8 cellular contexts compared by ENCODE assay signal in the genomic region with DNA sequence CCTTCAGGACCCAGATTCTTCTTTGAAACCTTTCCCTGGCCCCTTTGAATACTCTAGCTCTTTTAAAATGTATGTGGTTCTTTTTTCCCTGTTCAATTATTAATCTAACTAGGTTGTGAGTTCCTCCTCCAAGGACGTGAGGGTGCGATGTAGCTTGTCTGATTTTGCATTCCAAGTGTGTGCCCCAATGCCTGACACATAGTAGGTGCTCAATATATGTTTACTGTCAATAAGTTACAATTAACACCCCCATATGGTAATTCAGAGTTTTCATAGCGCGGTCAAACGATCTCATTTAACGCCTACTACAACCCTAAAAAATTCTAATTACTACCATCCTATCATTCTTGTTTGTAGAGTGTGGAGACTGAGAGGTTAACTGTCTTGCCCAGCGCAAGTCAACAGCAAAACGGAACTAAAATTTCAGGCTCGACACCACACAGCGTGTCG. TPM values are rescaled to one million over a fixed set of nuclear protein-coding genes. Genes with fewer than 3 reads are reported as not detected.
DNase-seq lines count a peak whose midpoint lies in the region; ATAC-seq and TF ChIP-seq lines count a peak whose summit lies in the region.

No MANE protein-coding gene starts in this region.

- H3K36me3 ChIP-seq in BLaER1 = peaks cover 4% of the 10 kb centered on the region; the same call in 1 of the 2 replicates
- no peaks in the 10 kb centered on the region for H3K36me3 ChIP-seq in Loucy (ENCODE audit: insufficient read depth, low read length)

- H3K36me3 Mint-ChIP-seq in natural killer cell treated with Interleukin-12 subunit alpha and Interleukin-12 subunit beta and Interleukin-15 and Interleukin-18, amount 100 ng/mL, for 72 hours = peaks cover 4% of the 10 kb centered on the region

- H3K9me3 Mint-ChIP-seq in natural killer cell treated with Interleukin-12 subunit alpha and Interleukin-12 subunit beta and Interleukin-15 and Interleukin-18, amount 100 ng/mL, for 72 hours = no peaks in the 10 kb centered on the region

- H3K4me3 Mint-ChIP-seq in natural killer cell treated with Interleukin-12 subunit alpha and Interleukin-12 subunit beta and Interleukin-15 and Interleukin-18, amount 100 ng/mL, for 72 hours = peak overlapping the region; percentile 95

- H3K79me2 ChIP-seq in Loucy (ENCODE audit: insufficient read depth, low read length) = peaks cover 42% of the 10 kb centered on the region

- H3K27me3 Mint-ChIP-seq in natural killer cell treated with Interleukin-12 subunit alpha and Interleukin-12 subunit beta and Interleukin-15 and Interleukin-18, amount 100 ng/mL, for 72 hours = peaks cover 9 to 17% of the 10 kb centered on the region in 2 donors

- peak overlapping the region; percentile 96 for H2AFZ ChIP-seq in Loucy (ENCODE audit: low read length)

- H4K20me1 ChIP-seq in BLaER1 (peaks cover 25% of the 10 kb centered on the region; the same call in 1 of the 2 replicates), Loucy (ENCODE audit: insufficient read depth, low read length, poor library complexity, severe bottlenecking) (peaks cover 19% of the 10 kb centered on the region)

- H3K27ac ChIP-seq in BLaER1 (peak overlapping the region; percentile 92; the same call in 1 of the 2 replicates), coronary artery (peak overlapping the region in 1 of 2 donors; percentile 95)

- H3K27me3 ChIP-seq in BLaER1 (no peaks in the 10 kb centered on the region), Loucy (ENCODE audit: insufficient read depth, low read length, poor library complexity, severe bottlenecking) (peaks cover 24% of the 10 kb centered on the region)

- no peaks in the 10 kb centered on the region for H3K9me2 ChIP-seq in Loucy (replicated peaks; ENCODE audit: low read depth, low read length)

- H3K9ac ChIP-seq in BLaER1 = peak overlapping the region; percentile 91; the same call in 1 of the 2 replicates
- peak overlapping the region; percentile 86 for H3K9ac ChIP-seq in Loucy (ENCODE audit: low read depth, low read length, poor library complexity, severe bottlenecking)

- DNase-seq in coronary artery (ENCODE audit: low spot score) (no peak), posterior cingulate gyrus (no peak), omental fat pad (ENCODE audit: low spot score) (no peak)
- no peak for DNase-seq in natural killer cell treated with Interleukin-12 subunit alpha and Interleukin-12 subunit beta and Interleukin-15 and Interleukin-18, amount 100 ng/mL, for 72 hours (ENCODE audit: low spot score)

- peaks cover 27% of the 10 kb centered on the region for H3K4me1 ChIP-seq in BLaER1
- peaks cover 23% of the 10 kb centered on the region for H3K4me1 ChIP-seq in Loucy (ENCODE audit: insufficient read depth, low read length, poor library complexity, severe bottlenecking)

- H3K27ac Mint-ChIP-seq in natural killer cell treated with Interleukin-12 subunit alpha and Interleukin-12 subunit beta and Interleukin-15 and Interleukin-18, amount 100 ng/mL, for 72 hours = peak overlapping the region; percentile 93 to 96

- H3K4me2 ChIP-seq in BLaER1 (peak overlapping the region; percentile 63), Loucy (ENCODE audit: low read depth, low read length, poor library complexity, severe bottlenecking) (peak overlapping the region; percentile 95)

- H3F3A ChIP-seq in Loucy (ENCODE audit: low read depth) = no peaks in the 10 kb centered on the region

- no peak for TF ChIP-seq CTCF in Loucy (conservative IDR thresholded peaks at IDR 0.05; ENCODE audit: low read length)
- TF ChIP-seq CTCF in coronary artery (IDR thresholded peaks at IDR 0.05) = no peak
- no peak for TF ChIP-seq CTCF in omental fat pad (IDR thresholded peaks at IDR 0.05)

- intact Hi-C loops in posterior cingulate gyrus (cut with DNase I) = loop anchor here (2.0 to 10.0 kb wide), 2 partner anchors 190 to 510 kb away; partner anchors contain the start of genes ERO1B and HEATR1

- no peak for ATAC-seq in natural killer cell treated with Interleukin-12 subunit alpha and Interleukin-12 subunit beta and Interleukin-15 and Interleukin-18, amount 100 ng/mL, for 72 hours
- ATAC-seq in HG03095 (IDR thresholded peaks at IDR 0.05; ENCODE audit: unreplicated experiment) (no peak), GM18868 (IDR thresholded peaks at IDR 0.05; ENCODE audit: unreplicated experiment) (no peak), omental fat pad (ENCODE audit: low FRiP score) (no peak)

- H3K9me3 ChIP-seq in BLaER1 (no peaks in the 10 kb centered on the region), Loucy (ENCODE audit: insufficient read depth, low read depth, low read length) (no peaks in the 10 kb centered on the region)

- peak overlapping the region; percentile 83 for H3K4me3 ChIP-seq in BLaER1
- peak overlapping the region; percentile 93 for H3K4me3 ChIP-seq in Loucy (ENCODE audit: low read length, poor library complexity, severe bottlenecking)
- H3K4me3 ChIP-seq in coronary artery = peak overlapping the region; percentile 94

- H3K4me1 Mint-ChIP-seq in natural killer cell treated with Interleukin-12 subunit alpha and Interleukin-12 subunit beta and Interleukin-15 and Interleukin-18, amount 100 ng/mL, for 72 hours (ENCODE audit: low read depth in 2 of 2) = peaks cover 23 to 27% of the 10 kb centered on the region in 2 donors

RNA-seq across cellular contexts. Expression of gene MTR, which starts 0.5 kb away (rescaled TPM):
- 10 to 100 TPM; 36.3 to 47.1 TPM for total RNA-seq in natural killer cell treated with Interleukin-12 subunit alpha and Interleukin-12 subunit beta and Interleukin-15 and Interleukin-18, amount 100 ng/mL, for 72 hours
- 10 to 100 TPM; 24.9 to 38.0 (median 30.8) TPM for total RNA-seq in omental fat pad
